In genomic region chr14:64185184-64185583, GRCh38 we compare ENCODE assay signal across 19 cellular contexts.
"Had no signal": no experiment of that assay in that cellular context is flagged by ENCODE, and none has a peak within 500 bp of the region (broad histone marks: within the 10 kb centered on the region; RNA-seq: fewer than 3 reads in every experiment).

No MANE protein-coding gene starts in this region.

- H3K9me3 Mint-ChIP-seq: effector memory CD8-positive, alpha-beta T cell; naive thymus-derived CD8-positive, alpha-beta T cell; stimulated activated naive CD8-positive, alpha-beta T cell treated with anti-CD3 and anti-CD28 coated beads, Interleukin-15, amount 100 ng/mL, for 72 hours had no signal

- H3K9me3 ChIP-seq: lower lobe of right lung, ovary, psoas muscle, spleen, suprapubic skin had no signal

- H3K27me3 Mint-ChIP-seq: effector memory CD8-positive, alpha-beta T cell; naive thymus-derived CD8-positive, alpha-beta T cell; stimulated activated naive CD8-positive, alpha-beta T cell treated with anti-CD3 and anti-CD28 coated beads, Interleukin-15, amount 100 ng/mL, for 72 hours had no signal

- DNase-seq: cortex of kidney; effector memory CD8-positive, alpha-beta T cell; left ventricle myocardium superior; lower lobe of right lung; naive thymus-derived CD8-positive, alpha-beta T cell; occipital lobe; ovary; psoas muscle; right cardiac atrium; spleen; stimulated activated CD4-positive, alpha-beta T cell treated with anti-CD3 and anti-CD28 coated beads, Interleukin-15, amount 100 ng/mL, for 24 hours; stimulated activated CD4-positive, alpha-beta T cell treated with anti-CD3 and anti-CD28 coated beads, Interleukin-2, amount 100 ng/mL, for 48 hours; stimulated activated naive CD4-positive, alpha-beta T cell; stimulated activated naive CD8-positive, alpha-beta T cell treated with anti-CD3 and anti-CD28 coated beads, Interleukin-15, amount 100 ng/mL, for 72 hours; trophoblast cell had no signal

- H3K4me1 Mint-ChIP-seq: naive thymus-derived CD8-positive, alpha-beta T cell; stimulated activated naive CD8-positive, alpha-beta T cell treated with anti-CD3 and anti-CD28 coated beads, Interleukin-15, amount 100 ng/mL, for 72 hours had no signal

- H3K36me3 ChIP-seq: ovary had no signal

- H3K4me1 ChIP-seq: lower lobe of right lung, psoas muscle, spleen, suprapubic skin had no signal

- H3K4me3 Mint-ChIP-seq: effector memory CD8-positive, alpha-beta T cell; naive thymus-derived CD8-positive, alpha-beta T cell; stimulated activated naive CD8-positive, alpha-beta T cell treated with anti-CD3 and anti-CD28 coated beads, Interleukin-15, amount 100 ng/mL, for 72 hours had no signal

- H3K27ac ChIP-seq: lower lobe of right lung, psoas muscle, skin epidermis, spleen, suprapubic skin had no signal

- H3K27me3 ChIP-seq: ovary, spleen, suprapubic skin had no signal

- H3K4me3 ChIP-seq: lower lobe of right lung, ovary, psoas muscle, skin epidermis, spleen, suprapubic skin had no signal

- ATAC-seq: effector memory CD8-positive, alpha-beta T cell; left ventricle myocardium superior; lower lobe of right lung; naive thymus-derived CD8-positive, alpha-beta T cell; psoas muscle; right cardiac atrium; stimulated activated naive CD8-positive, alpha-beta T cell treated with anti-CD3 and anti-CD28 coated beads, Interleukin-15, amount 100 ng/mL, for 72 hours had no signal

- FAIRE-seq: frontal cortex, keratinocyte had no signal
